Comparison of ENCODE assay signal across 11 cellular contexts in genomic region chr10:132231656-132232552, GRCh38. TPM values are rescaled to one million over a fixed set of nuclear protein-coding genes. Genes with fewer than 3 reads are reported as not detected.
DNase-seq lines count a peak whose midpoint lies in the region; ATAC-seq, FAIRE-seq and TF ChIP-seq lines count a peak whose summit lies in the region.
"Had no signal": no experiment of that assay in that cellular context is flagged by ENCODE, and none has a peak within 500 bp of the region (broad histone marks: within the 10 kb centered on the region; RNA-seq: fewer than 3 reads in every experiment).

No MANE protein-coding gene starts in this region.

- H3K36me3 ChIP-seq in CD8-positive, alpha-beta T cell (ENCODE audit: insufficient read depth, low read length) = no peaks in the 10 kb centered on the region
- no peaks in the 10 kb centered on the region for H3K36me3 ChIP-seq in GM23338 (ENCODE audit: insufficient read depth)
- no peaks in the 10 kb centered on the region for H3K36me3 ChIP-seq in kidney (ENCODE audit: control insufficient read depth in 1 of 2, insufficient read depth in 2 of 2, low read length in 2 of 2)
- H3K36me3 ChIP-seq in WERI-Rb-1 = no peaks in the 10 kb centered on the region

- no peak overlapping the region for H3K4me2 ChIP-seq in GM23338

- H3K79me2 ChIP-seq in GM23338 (replicated peaks; ENCODE audit: insufficient read depth) = no peaks in the 10 kb centered on the region

- POLR2A ChIA-PET in CD8-positive, alpha-beta T cell (lab: Charles Lee) = no interaction called here

- intact Hi-C loops in CD8-positive, alpha-beta T cell (cut with DNase I, micrococcal nuclease) = no loop called here
- intact Hi-C loops in kidney (cut with DNase I) = no loop called here

- H4K20me1 ChIP-seq in GM23338 (replicated peaks; ENCODE audit: insufficient read depth) = no peaks in the 10 kb centered on the region

- no peaks in the 10 kb centered on the region for H3K9me2 ChIP-seq in GM23338 (ENCODE audit: insufficient read depth)

- peak overlapping the region; percentile 37 for H3K27ac Mint-ChIP-seq in CD8-positive, alpha-beta T cell
- H3K27ac Mint-ChIP-seq in GM23338 = no peak overlapping the region
- peak overlapping the region; percentile 83 for H3K27ac Mint-ChIP-seq in T-helper 2 cell treated with Interferon-gamma antibody and Interleukin-4, amounts not matched to agents 5 μg/mL and 100 μg/mL, for 36 hours

- no peaks in the 10 kb centered on the region for H3K36me3 Mint-ChIP-seq in CD8-positive, alpha-beta T cell
- no peaks in the 10 kb centered on the region; the same call in 2 of the 3 replicates for H3K36me3 Mint-ChIP-seq in GM23338 (ENCODE audit: low read depth)
- no peaks in the 10 kb centered on the region for H3K36me3 Mint-ChIP-seq in T-helper 2 cell treated with Interferon-gamma antibody and Interleukin-4, amounts not matched to agents 5 μg/mL and 100 μg/mL, for 36 hours (ENCODE audit: low read depth)

- CTCF ChIA-PET in CD8-positive, alpha-beta T cell (lab: Charles Lee) = no interaction called here

- no peak overlapping the region for H3K27ac ChIP-seq in CD8-positive, alpha-beta T cell (ENCODE audit: low read depth, low read length)
- H3K27ac ChIP-seq in GM23338 (ENCODE audit: low read depth) (no peak overlapping the region), kidney (ENCODE audit: low read depth in 2 of 2, low read length in 2 of 2) (no peak overlapping the region), WERI-Rb-1 (no peak overlapping the region), substantia nigra (ENCODE audit: low read depth, low read length, poor library complexity, severe bottlenecking) (no peak overlapping the region)

- H3K4me3 ChIP-seq in CD8-positive, alpha-beta T cell (ENCODE audit: low read depth, low read length) = no peak overlapping the region
- no peak overlapping the region for H3K4me3 ChIP-seq in GM23338
- H3K4me3 ChIP-seq in kidney (ENCODE audit: low read length in 2 of 2) = no peak overlapping the region
- H3K4me3 ChIP-seq in WERI-Rb-1 (ENCODE audit: low read depth, low read length) = no peak overlapping the region

- no peaks in the 10 kb centered on the region for H3K27me3 ChIP-seq in CD8-positive, alpha-beta T cell (ENCODE audit: insufficient read depth, low read length)
- H3K27me3 ChIP-seq in GM23338 (ENCODE audit: insufficient read depth) (no peaks in the 10 kb centered on the region), WERI-Rb-1 (ENCODE audit: insufficient read depth, low read depth, severe bottlenecking) (no peaks in the 10 kb centered on the region)

- no peaks in the 10 kb centered on the region for H3K27me3 Mint-ChIP-seq in CD8-positive, alpha-beta T cell (ENCODE audit: low read depth)
- peaks cover 2% of the 10 kb centered on the region for H3K27me3 Mint-ChIP-seq in GM23338 (ENCODE audit: insufficient read depth, low read depth, poor library complexity)
- H3K27me3 Mint-ChIP-seq in T-helper 2 cell treated with Interferon-gamma antibody and Interleukin-4, amounts not matched to agents 5 μg/mL and 100 μg/mL, for 36 hours (ENCODE audit: low read depth) = no peaks in the 10 kb centered on the region

- no peaks in the 10 kb centered on the region for H3K9me3 ChIP-seq in CD8-positive, alpha-beta T cell (ENCODE audit: low read length)
- H3K9me3 ChIP-seq in kidney (ENCODE audit: control insufficient read depth in 1 of 2, low read length in 2 of 2) (no peaks in the 10 kb centered on the region), WERI-Rb-1 (ENCODE audit: severe bottlenecking) (no peaks in the 10 kb centered on the region)

- no peak for FAIRE-seq in kidney (lab: Jason Lieb, UNC)
- FAIRE-seq: astrocyte had no signal

- no peak for DNase-seq in CD8-positive, alpha-beta T cell
- DNase-seq in GM23338 (ENCODE audit: low spot score) (no peak), kidney (peak; percentile 64), WERI-Rb-1 (no peak), T1000 (lab: John Stamatoyannopoulos, UW) (no peak), substantia nigra (lab: John Stamatoyannopoulos, UW) (no peak)
- peak; percentile 17 for DNase-seq in T-helper 2 cell treated with Interferon-gamma antibody and Interleukin-4, amounts not matched to agents 5 μg/mL and 100 μg/mL, for 36 hours (ENCODE audit: low spot score)
- DNase-seq: mesenchymal stem cell, retina had no signal

- no peaks in the 10 kb centered on the region for H3F3A ChIP-seq in GM23338 (replicated peaks; ENCODE audit: low read depth)

- peaks cover 25% of the 10 kb centered on the region for H3K4me1 ChIP-seq in CD8-positive, alpha-beta T cell (ENCODE audit: insufficient read depth, low read length)
- H3K4me1 ChIP-seq in GM23338 (ENCODE audit: insufficient read depth) (no peaks in the 10 kb centered on the region), kidney (ENCODE audit: control insufficient read depth in 1 of 2, insufficient read depth in 1 of 2, low read depth in 1 of 2, low read length in 2 of 2) (no peaks in the 10 kb centered on the region)

- no peak overlapping the region for H3K9ac ChIP-seq in kidney (ENCODE audit: low read length in 2 of 2)

- no peak overlapping the region for H2AFZ ChIP-seq in GM23338

- H3K4me1 Mint-ChIP-seq in CD8-positive, alpha-beta T cell (ENCODE audit: low read depth) = peaks cover 25% of the 10 kb centered on the region
- H3K4me1 Mint-ChIP-seq in GM23338 = peaks cover 9% of the 10 kb centered on the region
- H3K4me1 Mint-ChIP-seq in T-helper 2 cell treated with Interferon-gamma antibody and Interleukin-4, amounts not matched to agents 5 μg/mL and 100 μg/mL, for 36 hours (ENCODE audit: low read depth) = peaks cover 31% of the 10 kb centered on the region

- H3K9me3 Mint-ChIP-seq in CD8-positive, alpha-beta T cell = no peaks in the 10 kb centered on the region
- H3K9me3 Mint-ChIP-seq in GM23338 = no peaks in the 10 kb centered on the region; the same call in 2 of the 3 replicates
- H3K9me3 Mint-ChIP-seq in T-helper 2 cell treated with Interferon-gamma antibody and Interleukin-4, amounts not matched to agents 5 μg/mL and 100 μg/mL, for 36 hours = no peaks in the 10 kb centered on the region

- peak; percentile 25 for ATAC-seq in CD8-positive, alpha-beta T cell
- ATAC-seq in GM23338 = peak; percentile 32; the same call in 2 of the 3 replicates
- no peak for ATAC-seq in HG03039 (IDR thresholded peaks at IDR 0.05; ENCODE audit: unreplicated experiment)

- no peak for TF ChIP-seq CTCF in CD8-positive, alpha-beta T cell (IDR thresholded peaks at IDR 0.05)
- TF ChIP-seq CTCF in GM23338 (conservative IDR thresholded peaks at IDR 0.05; ENCODE audit: low read depth in 2 of 2) = no peak
- TF ChIP-seq CTCF in kidney (IDR thresholded peaks at IDR 0.05; ENCODE audit: borderline replicate concordance, extremely low read depth, insufficient read depth) = no peak
- TF ChIP-seq CTCF in WERI-Rb-1 (IDR thresholded peaks at IDR 0.05; ENCODE audit: low read depth, low read length) = no peak

- H3K4me3 Mint-ChIP-seq in CD8-positive, alpha-beta T cell = peak overlapping the region; percentile 30
- H3K4me3 Mint-ChIP-seq in GM23338 = no peak overlapping the region
- H3K4me3 Mint-ChIP-seq in T-helper 2 cell treated with Interferon-gamma antibody and Interleukin-4, amounts not matched to agents 5 μg/mL and 100 μg/mL, for 36 hours = peak overlapping the region; percentile 46

TF ChIP-seq in GM23338, 12 proteins besides CTCF, POLR2A, EP300 and RAD21 (continues in another document):
- TF ChIP-seq ZNF331 (CRISPR knock-in tag; IDR thresholded peaks at IDR 0.05; ENCODE audit: low read depth) (no peak), REST (IDR thresholded peaks at IDR 0.05; ENCODE audit: unreplicated experiment) (no peak), ZNF114 (CRISPR knock-in tag; IDR thresholded peaks at IDR 0.05) (no peak), JUNB (IDR thresholded peaks at IDR 0.05; ENCODE audit: unreplicated experiment) (no peak), EZH2phosphoT487 (IDR thresholded peaks at IDR 0.05; ENCODE audit: unreplicated experiment) (no peak), NANOG (IDR thresholded peaks at IDR 0.05; ENCODE audit: borderline replicate concordance) (no peak)

RNA-seq across cellular contexts. Expression of gene DPYSL4, which starts 45.2 kb away (rescaled TPM):
- 1 to 10 TPM; 1.0 to 1.8 TPM for total RNA-seq in CD8-positive, alpha-beta T cell
- 23.9 and 24.6 TPM in 2 replicates for total RNA-seq in GM23338 (2014; rRNA removed; shearing (Covaris generic))
- 9.7 and 10.6 TPM in 2 replicates for polyA plus RNA-seq in GM23338 (2016; fragmentation: Nextera tagmentation; extraction: Ambion mirVana)
- 0.60 TPM for total RNA-seq in kidney
- polyA plus RNA-seq in kidney (ENCODE audit: insufficient read depth, low read depth, low replicate concordance) = not detected

Comparison
In these comparisons a context has a peak if more than half of its experiments do, and no peak if none do; other contexts are left out.
1. DNase-seq: peak in T-helper 2 cell treated with Interferon-gamma antibody and Interleukin-4, amounts not matched to agents 5 μg/mL and 100 μg/mL, for 36 hours (single experiment) and kidney (single experiment); none in CD8-positive, alpha-beta T cell (0 of 7), GM23338 (single experiment), WERI-Rb-1 (single experiment), T1000 (single experiment) and substantia nigra (0 of 49).